ENCODE assay signal across 1 cellular context in the genomic region with DNA sequence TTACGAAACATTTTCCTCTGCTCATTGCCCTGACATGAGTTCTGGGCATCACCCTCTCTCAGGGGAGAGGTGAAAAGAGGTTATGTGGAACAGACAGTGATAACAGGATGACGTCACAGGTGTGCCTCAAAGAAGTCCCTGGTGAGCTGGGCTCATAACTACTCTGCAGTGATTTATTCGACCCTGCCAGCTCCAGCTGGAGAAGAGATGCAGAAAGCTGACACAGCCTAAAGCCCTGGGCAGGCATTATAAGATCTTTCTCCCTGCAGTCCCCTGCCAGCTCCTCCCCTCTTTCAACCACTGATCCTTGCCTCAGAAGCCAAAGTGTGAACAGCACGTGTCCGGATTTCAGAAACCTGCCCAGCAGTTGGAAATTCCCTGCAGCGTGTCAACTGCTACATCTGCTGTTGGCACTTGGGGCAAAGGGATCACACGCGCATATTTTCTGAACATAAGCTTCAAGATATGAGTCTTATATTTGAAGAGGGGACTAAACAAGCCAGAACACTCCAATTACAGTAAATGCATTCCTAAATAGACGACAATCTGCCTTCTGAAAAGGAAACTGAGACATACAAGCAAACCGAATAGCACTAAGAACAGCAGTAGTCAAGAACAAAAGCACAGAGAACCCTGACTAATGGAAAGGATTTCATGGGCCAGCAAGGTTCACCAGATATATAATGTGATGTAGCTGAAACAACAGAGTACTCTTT.
TF ChIP-seq lines count a peak whose summit lies in the region.

No MANE protein-coding gene starts in this region.

TF ChIP-seq in K562, 482 proteins besides CTCF, POLR2A, EP300 and RAD21 (continued from another document):
- TF ChIP-seq, protein P1, sequence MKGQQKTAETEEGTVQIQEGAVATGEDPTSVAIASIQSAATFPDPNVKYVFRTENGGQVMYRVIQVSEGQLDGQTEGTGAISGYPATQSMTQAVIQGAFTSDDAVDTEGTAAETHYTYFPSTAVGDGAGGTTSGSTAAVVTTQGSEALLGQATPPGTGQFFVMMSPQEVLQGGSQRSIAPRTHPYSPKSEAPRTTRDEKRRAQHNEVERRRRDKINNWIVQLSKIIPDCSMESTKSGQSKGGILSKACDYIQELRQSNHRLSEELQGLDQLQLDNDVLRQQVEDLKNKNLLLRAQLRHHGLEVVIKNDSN (CRISPR knock-in tag; IDR thresholded peaks at IDR 0.05) = no peak
- TF ChIP-seq GTF2A2 (tag; IDR thresholded peaks at IDR 0.05) = no peak
TF ChIP-seq in K562: peak in this region for 2.
